Comparison of ENCODE assay signal across 8 cellular contexts in the genomic region with DNA sequence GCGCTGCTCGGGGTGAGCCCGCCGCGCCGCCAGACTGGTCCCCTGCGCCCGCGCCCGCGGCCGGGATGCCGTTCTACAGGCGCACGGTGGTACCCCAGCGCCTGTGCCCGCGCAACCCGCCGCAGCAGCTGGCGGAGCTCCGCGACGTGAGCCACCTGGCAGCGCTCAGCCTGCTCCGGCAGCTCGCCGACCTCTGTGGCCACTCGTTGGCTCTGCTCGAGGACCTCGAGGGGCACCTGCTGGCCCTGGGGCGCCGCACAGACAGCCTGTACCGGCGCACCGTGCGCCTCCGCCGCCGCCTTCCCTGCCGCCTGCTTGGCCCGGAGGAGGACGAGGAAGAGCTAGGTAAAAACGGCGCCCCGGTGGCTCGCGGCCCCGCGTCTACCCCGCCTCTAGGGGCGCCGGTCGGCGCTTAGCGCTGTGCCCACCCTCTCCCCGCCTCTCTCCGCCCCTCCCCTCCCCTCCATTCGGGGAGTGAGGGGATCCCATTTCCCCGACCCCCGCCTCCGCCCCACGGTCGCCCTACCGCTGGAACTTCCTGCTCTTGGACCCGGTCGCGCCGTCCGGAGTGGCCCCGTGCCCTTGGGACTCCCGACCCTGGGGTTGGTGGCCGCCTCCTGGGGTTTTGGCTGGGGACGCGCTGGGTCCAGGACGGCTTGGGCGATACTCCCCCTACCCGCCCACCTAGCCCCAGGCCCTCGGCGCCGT. TPM values are rescaled to one million over a fixed set of nuclear protein-coding genes. Genes with fewer than 3 reads are reported as not detected.
A peak's percentile ranks its signal among the peaks of the same experiment; 100 is the strongest.
DNase-seq lines count a peak whose midpoint lies in the region; ATAC-seq and TF ChIP-seq lines count a peak whose summit lies in the region.

No MANE protein-coding gene starts in this region.

- in situ Hi-C loops in GM13976 (cut with MboI; ENCODE audit: low sequenced_read_pairs, unreplicated experiment), result no loop called here

- H3K27ac Mint-ChIP-seq in central memory CD8-positive, alpha-beta T cell (ENCODE audit: low read depth), result no peak overlapping the region

- no peak for TF ChIP-seq POLR2A in stomach (IDR thresholded peaks at IDR 0.05)

- no peak for TF ChIP-seq CTCF in GM13976 (IDR thresholded peaks at IDR 0.05; ENCODE audit: borderline replicate concordance, control extremely low read depth, extremely low read depth, insufficient read depth, missing control alignments)
- TF ChIP-seq CTCF in lung (IDR thresholded peaks at IDR 0.05; ENCODE audit: control extremely low read depth, extremely low read depth), result no peak
- peak in 1 of 7 experiments; percentile 9 for TF ChIP-seq CTCF in stomach (IDR thresholded peaks at IDR 0.05)

- H3K27me3 ChIP-seq in lung (ENCODE audit: control insufficient read depth, insufficient read depth) (peaks cover 12% of the 10 kb centered on the region), stomach (peaks cover 0 to 54% (median 44%) of the 10 kb centered on the region in 3 donors)

- peaks cover 2% of the 10 kb centered on the region for H3K36me3 Mint-ChIP-seq in central memory CD8-positive, alpha-beta T cell (ENCODE audit: insufficient read depth)

- peaks cover 51% of the 10 kb centered on the region for H3K27me3 Mint-ChIP-seq in central memory CD8-positive, alpha-beta T cell

- H3K27ac ChIP-seq in lung (ENCODE audit: low read depth in 1 of 2, low read length in 1 of 2) (peak overlapping the region in 1 of 2 donors; percentile 37), stomach (peak overlapping the region in 3 of 5 donors; percentile 20 to 78 (median 35))

- H3K4me3 Mint-ChIP-seq in central memory CD8-positive, alpha-beta T cell, result peak overlapping the region; percentile 72

- peaks cover 0 to 5% of the 10 kb centered on the region in 2 donors for H3K9me3 ChIP-seq in lung (ENCODE audit: control insufficient read depth in 2 of 2, insufficient read depth in 1 of 2, low read length in 1 of 2)
- no peaks in the 10 kb centered on the region for H3K9me3 ChIP-seq in stomach

- H3K9me3 Mint-ChIP-seq in central memory CD8-positive, alpha-beta T cell, result no peaks in the 10 kb centered on the region

- no peaks in the 10 kb centered on the region for H3K4me1 ChIP-seq in lung (ENCODE audit: control insufficient read depth in 2 of 2, insufficient read depth in 2 of 2, low read length in 2 of 2)
- H3K4me1 ChIP-seq in stomach, result peaks cover 0 to 21% (median 13%) of the 10 kb centered on the region in 4 donors

- WGBS in lung, 2 donors, result 0 to 29% methylated on average over 28 to 81 of the region's 81 CpGs
- 1 to 36% (median 13%) methylated on average over 36 to 71 of the region's 81 CpGs; no CpG with 5 or more reads in 1 of the 5 donors for WGBS in stomach, 5 donors

- TF ChIP-seq EP300 in stomach (IDR thresholded peaks at IDR 0.05), result no peak

- H3K4me3 ChIP-seq in lung (peak overlapping the region; percentile 31), stomach (peak overlapping the region; percentile 46 to 53 (median 51))

- no peaks in the 10 kb centered on the region for H3K4me1 Mint-ChIP-seq in central memory CD8-positive, alpha-beta T cell

- peak; percentile 80 for ATAC-seq in central memory CD8-positive, alpha-beta T cell (replicated peaks; ENCODE audit: extremely low read depth, poor library complexity, severe bottlenecking)
- ATAC-seq in lung (ENCODE audit: insufficient read depth, low FRiP score) (peak; percentile 49), GM21576 (IDR thresholded peaks at IDR 0.05; ENCODE audit: unreplicated experiment) (no peak), GM19397 (IDR thresholded peaks at IDR 0.05; ENCODE audit: unreplicated experiment) (no peak)

- intact Hi-C loops in stomach (cut with DNase I; ENCODE audit: low total_unique reads), result no loop called here

- H3K36me3 ChIP-seq in lung (ENCODE audit: control insufficient read depth in 2 of 2, insufficient read depth in 2 of 2, low read length in 2 of 2) (no peaks in the 10 kb centered on the region), stomach (no peaks in the 10 kb centered on the region)

- DNase-seq in GM13976 (ENCODE audit: low spot score) (peak; percentile 24), T-helper 1 cell (peak in 4 of 5 donors; percentile 3 to 15 (median 14)), lung (ENCODE audit: low spot score) (no peak), stomach (no peak), epidermal melanocyte (ENCODE audit: insufficient read length, low spot score) (no peak)
- peak in 1 of 2 donors; percentile 14 for DNase-seq in central memory CD8-positive, alpha-beta T cell (ENCODE audit: low spot score in 2 of 2)

RNA-seq across cellular contexts. Expression of a gene that starts 0.5 kb away (rescaled TPM):
- 1 to 10 TPM; 7.5 to 9.9 TPM for total RNA-seq in lung
- 1 to 10 TPM; 1.4 to 2.0 TPM for polyA plus RNA-seq in lung
- total RNA-seq in stomach, result 1 to 10 TPM in 4 of 5 donors, under 1 TPM in 1; under 0.01 to 6.4 (median 2.9) TPM
- under 1 TPM; 0.46 to 0.73 (median 0.68) TPM for polyA plus RNA-seq in stomach

Comparison
In these comparisons a context has a peak if more than half of its experiments do, and no peak if none do; other contexts are left out.
1. DNase-seq: peak in GM13976 (single experiment) and T-helper 1 cell (4 of 5); none in lung (single experiment), stomach (single experiment) and epidermal melanocyte (single experiment).
2. ATAC-seq: peak in central memory CD8-positive, alpha-beta T cell (single experiment) and lung (single experiment); none in GM21576 (single experiment) and GM19397 (single experiment).